In genomic region chr22:49052560-49052959, GRCh38 we compare ENCODE assay signal across 14 cellular contexts.
DNase-seq lines count a peak whose midpoint lies in the region; ATAC-seq and TF ChIP-seq lines count a peak whose summit lies in the region.
"Had no signal": no experiment of that assay in that cellular context is flagged by ENCODE, and none has a peak within 500 bp of the region (broad histone marks: within the 10 kb centered on the region; RNA-seq: fewer than 3 reads in every experiment).

No MANE protein-coding gene starts in this region.

- TF ChIP-seq CTCF in CD14-positive monocyte (IDR thresholded peaks at IDR 0.05) (no peak), endodermal cell (conservative IDR thresholded peaks at IDR 0.05) (no peak), prostate gland (IDR thresholded peaks at IDR 0.05) (no peak)

- H3K9me3 ChIP-seq in MG63 (no peaks in the 10 kb centered on the region), endodermal cell (ENCODE audit: control insufficient read depth, low read length) (no peaks in the 10 kb centered on the region), prostate gland (no peaks in the 10 kb centered on the region)
- H3K9me3 ChIP-seq: mucosa of descending colon had no signal

- H3K4me1 ChIP-seq in endodermal cell (ENCODE audit: control insufficient read depth, insufficient read depth, low read length) (no peaks in the 10 kb centered on the region), prostate gland (replicated peaks) (no peaks in the 10 kb centered on the region)

- no peak overlapping the region for H3K9ac ChIP-seq in endodermal cell (ENCODE audit: extremely low read depth, low read length, poor library complexity, severe bottlenecking)

- DNase-seq in CD14-positive monocyte (ENCODE audit: low spot score) (no peak), MG63 (no peak), endodermal cell (peak; percentile 61), prostate gland (ENCODE audit: low spot score) (no peak)
- DNase-seq: HCEC 1CT, MM.1S, NCI-H226, PC-9 had no signal

- no peaks in the 10 kb centered on the region; the same call in none of the 2 replicates for H3K27me3 ChIP-seq in MG63
- H3K27me3 ChIP-seq in endodermal cell (ENCODE audit: control insufficient read depth, insufficient read depth, low read length, poor library complexity, severe bottlenecking), result no peaks in the 10 kb centered on the region
- peaks cover 8% of the 10 kb centered on the region for H3K27me3 ChIP-seq in prostate gland (replicated peaks; ENCODE audit: insufficient read depth)

- peak overlapping the region; percentile 71 to 85 for H3K4me3 Mint-ChIP-seq in CD14-positive monocyte
- peak overlapping the region; percentile 68 for H3K4me3 Mint-ChIP-seq in endodermal cell

- peaks cover 0 to 3% (median 0%) of the 10 kb centered on the region in 7 donors for H3K9me3 Mint-ChIP-seq in CD14-positive monocyte
- no peaks in the 10 kb centered on the region for H3K9me3 Mint-ChIP-seq in endodermal cell

- WGBS in endodermal cell (ENCODE audit: insufficient coverage in 1 of 2, insufficient read length in 1 of 2), 2 experiments, result 90 to 91% methylated on average over 12 of the region's 12 CpGs
- WGBS in prostate gland, result 75% methylated on average over 12 of the region's 12 CpGs

- no peak for TF ChIP-seq POLR2A in prostate gland (IDR thresholded peaks at IDR 0.05)

- no peak for ATAC-seq in HG03442 (IDR thresholded peaks at IDR 0.05; ENCODE audit: unreplicated experiment)
- no peak for ATAC-seq in GM18867 (IDR thresholded peaks at IDR 0.05; ENCODE audit: unreplicated experiment)
- ATAC-seq in HG03521 (IDR thresholded peaks at IDR 0.05; ENCODE audit: unreplicated experiment), result no peak
- ATAC-seq in GM19452 (IDR thresholded peaks at IDR 0.05; ENCODE audit: unreplicated experiment), result no peak

- H3K36me3 ChIP-seq in MG63, result no peaks in the 10 kb centered on the region
- no peaks in the 10 kb centered on the region for H3K36me3 ChIP-seq in endodermal cell (ENCODE audit: control insufficient read depth, insufficient read depth, low read length)
- no peaks in the 10 kb centered on the region for H3K36me3 ChIP-seq in prostate gland

- peak overlapping the region; percentile 51 for H3K4me3 ChIP-seq in MG63
- H3K4me3 ChIP-seq in endodermal cell (ENCODE audit: low read length), result no peak overlapping the region
- peak overlapping the region; percentile 12 to 18 for H3K4me3 ChIP-seq in prostate gland
- H3K4me3 ChIP-seq: hepatocyte, PC-9 had no signal

- H3K36me3 Mint-ChIP-seq in CD14-positive monocyte (no peaks in the 10 kb centered on the region), endodermal cell (ENCODE audit: low read depth) (no peaks in the 10 kb centered on the region)

- H3K4me1 Mint-ChIP-seq in CD14-positive monocyte (no peaks in the 10 kb centered on the region), endodermal cell (peaks cover 4% of the 10 kb centered on the region)

- H3K27me3 Mint-ChIP-seq in CD14-positive monocyte (ENCODE audit: low read depth in 3 of 3) (peaks cover 0 to 6% (median 3%) of the 10 kb centered on the region in 3 donors), endodermal cell (ENCODE audit: insufficient read depth) (no peaks in the 10 kb centered on the region)

- H3K27ac ChIP-seq in endodermal cell (ENCODE audit: low read depth, low read length), result no peak overlapping the region
- no peak overlapping the region for H3K27ac ChIP-seq in prostate gland
- H3K27ac ChIP-seq: hepatocyte, PC-9 had no signal

- H3K27ac Mint-ChIP-seq in CD14-positive monocyte, result peak overlapping the region in 1 of 7 donors; percentile 33
- peak overlapping the region; percentile 83 for H3K27ac Mint-ChIP-seq in endodermal cell

- intact Hi-C loops in CD14-positive monocyte (cut with micrococcal nuclease), result no loop called here
- intact Hi-C loops in prostate gland (cut with DNase I), result no loop called here
